ENCODE assay signal across 9 cellular contexts in genomic region chr12:96343347-96343954, GRCh38. TPM values are rescaled to one million over a fixed set of nuclear protein-coding genes. Genes with fewer than 3 reads are reported as not detected.
DNase-seq lines count a peak whose midpoint lies in the region; ATAC-seq lines count a peak whose summit lies in the region.
"Had no signal": no experiment of that assay in that cellular context is flagged by ENCODE, and none has a peak within 500 bp of the region (broad histone marks: within the 10 kb centered on the region; RNA-seq: fewer than 3 reads in every experiment).

No MANE protein-coding gene starts in this region.

- POLR2A ChIA-PET in activated CD4-positive, alpha-beta memory T cell treated with anti-CD3 and anti-CD28 coated beads, Interleukin-2, amount 10 ng/mL, durations not matched to agents 7 days and 5 days (lab: Charles Lee) = interaction anchor here (0.7 to 1.8 kb wide), 4 partner anchors 8 to 54 kb away, joined by 3 to 4 read pairs (median 3); no protein-coding TSS in a partner anchor
- POLR2A ChIA-PET in activated CD4-positive, alpha-beta memory T cell treated with anti-CD3 and anti-CD28 coated beads for 36 hours (lab: Charles Lee) = no interaction called here

- peaks cover 47% of the 10 kb centered on the region for H3K36me3 Mint-ChIP-seq in activated CD4-positive, alpha-beta memory T cell treated with anti-CD3 and anti-CD28 coated beads, Interleukin-2, amount 10 ng/mL, durations not matched to agents 7 days and 5 days (ENCODE audit: low read depth)
- peaks cover 31% of the 10 kb centered on the region for H3K36me3 Mint-ChIP-seq in activated CD4-positive, alpha-beta memory T cell treated with anti-CD3 and anti-CD28 coated beads for 36 hours
- peaks cover 44% of the 10 kb centered on the region for H3K36me3 Mint-ChIP-seq in stimulated activated effector memory CD8-positive, alpha-beta T cell treated with anti-CD3 and anti-CD28 coated beads, Interleukin-12 subunit alpha, Interleukin-12 subunit beta, amount 100 ng/mL, for 72 hours

- H3K27me3 Mint-ChIP-seq in activated CD4-positive, alpha-beta memory T cell treated with anti-CD3 and anti-CD28 coated beads, Interleukin-2, amount 10 ng/mL, durations not matched to agents 7 days and 5 days = no peaks in the 10 kb centered on the region
- H3K27me3 Mint-ChIP-seq in activated CD4-positive, alpha-beta memory T cell treated with anti-CD3 and anti-CD28 coated beads for 36 hours = no peaks in the 10 kb centered on the region

- CTCF ChIA-PET in activated CD4-positive, alpha-beta memory T cell treated with anti-CD3 and anti-CD28 coated beads, Interleukin-2, amount 10 ng/mL, durations not matched to agents 7 days and 5 days (lab: Charles Lee) = interaction anchor here (1.4 to 2.2 kb wide), 2 partner anchors 57 to 173 kb away, joined by 5 read pairs; partner anchors contain the start of gene CDK17
- CTCF ChIA-PET in activated CD4-positive, alpha-beta memory T cell treated with anti-CD3 and anti-CD28 coated beads for 36 hours (lab: Charles Lee) = interaction anchor here (0.9 kb wide), 1 partner anchor 9 kb away, joined by 3 read pairs; no protein-coding TSS in a partner anchor

- H3K9me3 Mint-ChIP-seq in activated CD4-positive, alpha-beta memory T cell treated with anti-CD3 and anti-CD28 coated beads, Interleukin-2, amount 10 ng/mL, durations not matched to agents 7 days and 5 days = peaks cover 22% of the 10 kb centered on the region
- H3K9me3 Mint-ChIP-seq in activated CD4-positive, alpha-beta memory T cell treated with anti-CD3 and anti-CD28 coated beads for 36 hours = peaks cover 29% of the 10 kb centered on the region
- H3K9me3 Mint-ChIP-seq in stimulated activated effector memory CD8-positive, alpha-beta T cell treated with anti-CD3 and anti-CD28 coated beads, Interleukin-12 subunit alpha, Interleukin-12 subunit beta, amount 100 ng/mL, for 72 hours = peaks cover 18% of the 10 kb centered on the region

- DNase-seq in activated CD4-positive, alpha-beta memory T cell treated with anti-CD3 and anti-CD28 coated beads, Interleukin-2, amount 10 ng/mL, durations not matched to agents 7 days and 5 days = peak; percentile 20
- no peak for DNase-seq in activated CD4-positive, alpha-beta memory T cell treated with anti-CD3 and anti-CD28 coated beads for 36 hours
- DNase-seq in OCI-M1 (lab: John Stamatoyannopoulos, UW) (peak; percentile 77), anterior cingulate cortex (lab: John Stamatoyannopoulos, UW) (no peak), NCI-H1694 treated with DMSO at 0.1 percent for 48 hours (lab: John Stamatoyannopoulos, UW) (no peak), SHP77 treated with DMSO at 0.1 percent for 48 hours (lab: John Stamatoyannopoulos, UW) (no peak)
- DNase-seq in stimulated activated effector memory CD8-positive, alpha-beta T cell treated with anti-CD3 and anti-CD28 coated beads, Interleukin-12 subunit alpha, Interleukin-12 subunit beta, amount 100 ng/mL, for 72 hours (ENCODE audit: low spot score in 2 of 2) = no peak
- DNase-seq: SW 1271 had no signal

- no peak overlapping the region for H3K4me3 Mint-ChIP-seq in activated CD4-positive, alpha-beta memory T cell treated with anti-CD3 and anti-CD28 coated beads, Interleukin-2, amount 10 ng/mL, durations not matched to agents 7 days and 5 days
- H3K4me3 Mint-ChIP-seq in activated CD4-positive, alpha-beta memory T cell treated with anti-CD3 and anti-CD28 coated beads for 36 hours = no peak overlapping the region
- H3K4me3 Mint-ChIP-seq in stimulated activated effector memory CD8-positive, alpha-beta T cell treated with anti-CD3 and anti-CD28 coated beads, Interleukin-12 subunit alpha, Interleukin-12 subunit beta, amount 100 ng/mL, for 72 hours = peak overlapping the region; percentile 36

- intact Hi-C loops in activated CD4-positive, alpha-beta memory T cell treated with anti-CD3 and anti-CD28 coated beads for 36 hours (cut with micrococcal nuclease) = no loop called here

- peaks cover 46% of the 10 kb centered on the region for H3K4me1 Mint-ChIP-seq in activated CD4-positive, alpha-beta memory T cell treated with anti-CD3 and anti-CD28 coated beads, Interleukin-2, amount 10 ng/mL, durations not matched to agents 7 days and 5 days
- H3K4me1 Mint-ChIP-seq in activated CD4-positive, alpha-beta memory T cell treated with anti-CD3 and anti-CD28 coated beads for 36 hours (ENCODE audit: low read depth) = peaks cover 43% of the 10 kb centered on the region
- peaks cover 64% of the 10 kb centered on the region for H3K4me1 Mint-ChIP-seq in stimulated activated effector memory CD8-positive, alpha-beta T cell treated with anti-CD3 and anti-CD28 coated beads, Interleukin-12 subunit alpha, Interleukin-12 subunit beta, amount 100 ng/mL, for 72 hours

- peak overlapping the region; percentile 2 for H3K27ac Mint-ChIP-seq in activated CD4-positive, alpha-beta memory T cell treated with anti-CD3 and anti-CD28 coated beads, Interleukin-2, amount 10 ng/mL, durations not matched to agents 7 days and 5 days
- H3K27ac Mint-ChIP-seq in activated CD4-positive, alpha-beta memory T cell treated with anti-CD3 and anti-CD28 coated beads for 36 hours = no peak overlapping the region
- peak overlapping the region; percentile 71 for H3K27ac Mint-ChIP-seq in stimulated activated effector memory CD8-positive, alpha-beta T cell treated with anti-CD3 and anti-CD28 coated beads, Interleukin-12 subunit alpha, Interleukin-12 subunit beta, amount 100 ng/mL, for 72 hours

- ATAC-seq in HG02678 (IDR thresholded peaks at IDR 0.05; ENCODE audit: unreplicated experiment) = peak; percentile 81
- ATAC-seq in stimulated activated effector memory CD8-positive, alpha-beta T cell treated with anti-CD3 and anti-CD28 coated beads, Interleukin-12 subunit alpha, Interleukin-12 subunit beta, amount 100 ng/mL, for 72 hours = peak; percentile 100

RNA-seq across cellular contexts. Expression of gene CDK17, which starts 56.8 kb away (rescaled TPM):
- 10 to 100 TPM; 41.5 to 42.5 TPM for total RNA-seq in activated CD4-positive, alpha-beta memory T cell treated with anti-CD3 and anti-CD28 coated beads, Interleukin-2, amount 10 ng/mL, durations not matched to agents 7 days and 5 days
- 10 to 100 TPM; 34.5 to 35.7 TPM for total RNA-seq in activated CD4-positive, alpha-beta memory T cell treated with anti-CD3 and anti-CD28 coated beads for 36 hours

Comparison
In these comparisons a context has a peak if more than half of its experiments do, and no peak if none do; other contexts are left out.
1. DNase-seq: peak in activated CD4-positive, alpha-beta memory T cell treated with anti-CD3 and anti-CD28 coated beads, Interleukin-2, amount 10 ng/mL, durations not matched to agents 7 days and 5 days (single experiment) and OCI-M1 (single experiment); none in activated CD4-positive, alpha-beta memory T cell treated with anti-CD3 and anti-CD28 coated beads for 36 hours (single experiment), stimulated activated effector memory CD8-positive, alpha-beta T cell treated with anti-CD3 and anti-CD28 coated beads, Interleukin-12 subunit alpha, Interleukin-12 subunit beta, amount 100 ng/mL, for 72 hours (0 of 2), anterior cingulate cortex (0 of 58), NCI-H1694 treated with DMSO at 0.1 percent for 48 hours (single experiment) and SHP77 treated with DMSO at 0.1 percent for 48 hours (single experiment).